ENCODE assay signal across 11 cellular contexts in the genomic region with DNA sequence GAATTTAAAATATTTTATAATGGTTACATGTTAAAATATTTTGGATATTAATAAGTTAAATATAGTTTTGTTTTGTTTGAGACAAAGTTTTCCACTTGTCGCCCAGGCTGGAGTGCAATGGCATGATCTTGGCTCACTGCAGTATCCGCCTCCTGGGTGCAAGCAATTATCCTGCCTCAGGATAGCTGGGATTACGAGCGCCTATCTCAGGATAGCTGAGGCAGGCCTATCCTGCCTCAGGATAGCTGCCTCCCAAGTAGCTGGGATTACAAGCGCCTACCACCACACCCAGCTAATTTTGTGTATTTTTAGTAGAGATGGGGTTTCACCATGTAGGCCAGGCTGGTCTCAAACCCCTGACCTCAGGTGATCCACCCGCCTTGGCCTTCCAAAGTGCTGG. TPM values are rescaled to one million over a fixed set of nuclear protein-coding genes. Genes with fewer than 3 reads are reported as not detected.
"Had no signal": no experiment of that assay in that cellular context is flagged by ENCODE, and none has a peak within 500 bp of the region (broad histone marks: within the 10 kb centered on the region; RNA-seq: fewer than 3 reads in every experiment).

No MANE protein-coding gene starts in this region.

RNA-seq across cellular contexts. Expression of a gene that starts 30.9 kb away (rescaled TPM):
- total RNA-seq: activated CD4-positive, alpha-beta memory T cell treated with anti-CD3 and anti-CD28 coated beads for 36 hours; activated CD4-positive, alpha-beta memory T cell treated with anti-CD3 and anti-CD28 coated beads, Interleukin-2, amount 10 ng/mL, durations not matched to agents 7 days and 5 days; activated CD4-positive, alpha-beta T cell treated with anti-CD3 and anti-CD28 coated beads for 36 hours; activated CD4-positive, alpha-beta T cell treated with anti-CD3 and anti-CD28 coated beads, Interleukin-2, amount 10 ng/mL, durations not matched to agents 24 days and 14 days; activated CD4-positive, alpha-beta T cell treated with anti-CD3 and anti-CD28 coated beads, Interleukin-2, amount 10 ng/mL, durations not matched to agents 7 days and 5 days; activated CD8-positive, alpha-beta memory T cell treated with anti-CD3 and anti-CD28 coated beads for 36 hours; activated CD8-positive, alpha-beta memory T cell treated with anti-CD3 and anti-CD28 coated beads, Interleukin-2, amount 10 ng/mL, durations not matched to agents 7 days and 5 days; activated CD8-positive, alpha-beta T cell treated with anti-CD3 and anti-CD28 coated beads for 36 hours; activated CD8-positive, alpha-beta T cell treated with anti-CD3 and anti-CD28 coated beads, Interleukin-2, amount 10 ng/mL, durations not matched to agents 7 days and 5 days; T-helper 1 cell treated with Interleukin-12 subunit alpha and Interleukin-12 subunit beta and Interleukin-4 antibody, amounts not matched to agents 30 ng/mL and 1 ng/mL, for 36 hours; T-helper 2 cell treated with Interferon-gamma antibody and Interleukin-4, amounts not matched to agents 100 ng/mL and 5 ng/mL, for 36 hours had no signal
